9 cellular contexts compared by ENCODE assay signal in the genomic region with DNA sequence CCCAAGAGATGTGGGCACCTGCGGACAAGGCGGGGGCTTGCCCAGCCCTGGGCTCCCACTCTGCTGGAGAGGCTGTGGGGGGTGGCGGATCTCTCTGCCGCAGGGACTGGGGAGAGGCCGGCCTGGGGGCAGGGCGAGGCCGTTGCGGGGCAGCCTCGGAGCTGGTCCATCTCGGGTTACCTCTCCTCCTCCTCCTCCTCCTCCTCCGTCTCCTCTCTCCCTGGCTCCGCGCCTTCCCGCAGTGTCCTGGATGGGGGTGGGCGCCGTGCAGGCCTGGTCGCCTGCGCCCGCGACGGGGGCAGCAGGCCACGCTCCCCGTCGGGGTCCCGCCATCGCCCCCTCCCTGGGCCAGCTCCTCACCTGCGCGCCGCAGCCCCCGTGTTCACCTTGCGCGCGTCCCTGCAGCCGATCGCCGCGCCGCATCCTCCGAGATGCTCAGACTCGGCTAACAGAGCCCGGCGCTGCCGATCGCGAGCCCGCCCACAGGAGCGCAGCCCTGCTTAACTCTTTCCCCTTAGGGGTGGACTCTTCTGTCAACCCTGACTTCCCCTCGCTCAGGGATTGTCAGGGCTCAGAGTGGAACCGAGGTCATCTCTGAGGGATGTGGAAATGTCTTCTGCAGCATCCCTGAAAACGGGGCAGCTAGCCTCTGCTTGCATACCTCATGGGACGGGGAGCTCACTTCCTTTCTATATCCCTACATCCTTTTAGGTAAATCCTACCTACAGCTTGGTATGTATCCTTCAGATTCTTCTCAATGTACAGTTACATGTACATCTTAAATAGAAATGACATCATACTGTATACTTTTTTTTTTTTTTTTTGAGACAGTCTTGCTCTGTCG. TPM values are rescaled to one million over a fixed set of nuclear protein-coding genes. Genes with fewer than 3 reads are reported as not detected.
DNase-seq lines count a peak whose midpoint lies in the region; ATAC-seq and TF ChIP-seq lines count a peak whose summit lies in the region.
"Had no signal": no experiment of that assay in that cellular context is flagged by ENCODE, and none has a peak within 500 bp of the region (broad histone marks: within the 10 kb centered on the region; RNA-seq: fewer than 3 reads in every experiment).

Gene PRRT3, minus strand, starts transcription at position 447 of the 844 bp plus-strand sequence. CDS start 2,293 bp downstream, outside the sequence.

- TF ChIP-seq POLR2A in stomach (IDR thresholded peaks at IDR 0.05), result no peak

- 3 to 7% methylated on average over 31 to 35 of the region's 52 CpGs for WGBS in mesodermal cell (ENCODE audit: insufficient coverage in 2 of 2), 2 experiments
- 3 to 6% (median 3%) methylated on average over 34 to 50 of the region's 52 CpGs for whole genome bisulfite sequencing in stomach, 5 donors

- no peaks in the 10 kb centered on the region for H3K9me3 ChIP-seq in mesodermal cell (ENCODE audit: control insufficient read depth, low read length)
- H3K9me3 ChIP-seq in stomach, result no peaks in the 10 kb centered on the region
- H3K9me3 ChIP-seq: neutrophil had no signal

- peak within 1 kb of the TSS in 54 of 59 donors; percentile 19 to 91 (median 77) for H3K27ac ChIP-seq in dorsolateral prefrontal cortex
- H3K27ac ChIP-seq in mesodermal cell (ENCODE audit: low read depth, low read length, severe bottlenecking), result no peak within 1 kb of the TSS
- H3K27ac ChIP-seq in stomach, result no peak within 1 kb of the TSS
- H3K27ac ChIP-seq: neutrophil had no signal

- peaks cover 14% of the 10 kb centered on the region for H3K4me1 ChIP-seq in mesodermal cell (ENCODE audit: control insufficient read depth, insufficient read depth, low read length, poor library complexity, severe bottlenecking)
- H3K4me1 ChIP-seq in stomach, result peaks cover 14 to 46% (median 34%) of the 10 kb centered on the region in 4 donors

- H3K4me3 ChIP-seq in LNCaP clone FGC (ENCODE audit: low read depth, low read length) (peak within 1 kb of the TSS; percentile 50), dorsolateral prefrontal cortex (peak within 1 kb of the TSS; percentile 41 to 84 (median 75)), mesodermal cell (ENCODE audit: extremely low read depth, insufficient read depth, low read length, poor library complexity, severe bottlenecking) (peak within 1 kb of the TSS; percentile 54), stomach (peak within 1 kb of the TSS; percentile 54 to 65 (median 57))

- peak; percentile 85 for DNase-seq in GM10266 (ENCODE audit: extremely low spot score)
- no peak for DNase-seq in LNCaP clone FGC (ENCODE audit: low read depth)
- peak; percentile 81 for DNase-seq in activated CD4-positive, alpha-beta T cell treated with anti-CD3 and anti-CD28 coated beads for 48 hours
- peak in 8 of 10 donors; percentile 46 to 76 (median 66) for DNase-seq in dorsolateral prefrontal cortex
- peak; percentile 45 for DNase-seq in stomach
- DNase-seq in posterior vena cava (ENCODE audit: low spot score), result no peak

- peak; percentile 66 for ATAC-seq in GM21576 (IDR thresholded peaks at IDR 0.05; ENCODE audit: unreplicated experiment)

- TF ChIP-seq EP300 in stomach (IDR thresholded peaks at IDR 0.05), result no peak

- TF ChIP-seq CTCF in GM10266 (IDR thresholded peaks at IDR 0.05; ENCODE audit: control insufficient read depth, insufficient read depth, low read depth, missing control alignments) (no peak), LNCaP clone FGC (IDR thresholded peaks at IDR 0.05; ENCODE audit: control insufficient read depth, extremely low read depth, insufficient read depth) (no peak), dorsolateral prefrontal cortex (IDR thresholded peaks at IDR 0.05 in 54 of 56, conservative IDR thresholded peaks at IDR 0.05 in 2 of 56; ENCODE audit: low read depth in 1 of 56, partially characterized antibody in 56 of 56) (no peak), stomach (IDR thresholded peaks at IDR 0.05) (no peak)

- H3K27me3 ChIP-seq in dorsolateral prefrontal cortex, result no peaks in the 10 kb centered on the region
- no peaks in the 10 kb centered on the region for H3K27me3 ChIP-seq in stomach

- no peaks in the 10 kb centered on the region for H3K36me3 ChIP-seq in mesodermal cell (ENCODE audit: control insufficient read depth, insufficient read depth, low read length)
- peaks cover 0 to 8% (median 2%) of the 10 kb centered on the region in 4 donors for H3K36me3 ChIP-seq in stomach
- H3K36me3 ChIP-seq: neutrophil had no signal

- intact Hi-C loops in dorsolateral prefrontal cortex (cut with DNase I) (loop anchor here (5.0 to 10.0 kb wide), 2 partner anchors 35 to 363 kb away; partner anchors contain the start of gene EMC3 (in 1 of the 2)), stomach (cut with DNase I; ENCODE audit: low total_unique reads) (no loop called here), posterior vena cava (cut with DNase I) (no loop called here)

RNA-seq across cellular contexts. Expression of gene PRRT3, which starts in this region (rescaled TPM):
- total RNA-seq in dorsolateral prefrontal cortex (10 to 100 TPM; 13.3 to 49.4 (median 36.1) TPM), stomach (10 to 100 TPM in 1 of 5 donors, 1 to 10 TPM in 2, under 1 TPM in 2; 0.58 to 31.6 (median 5.4) TPM), posterior vena cava (1 to 10 TPM; 1.5 to 2.7 TPM)
- polyA plus RNA-seq in mesodermal cell (2013, experiment 1 of 2), result 2.1 TPM
- 1.5 TPM for polyA plus RNA-seq in mesodermal cell (2013, experiment 2 of 2)
- polyA plus RNA-seq in stomach, result under 1 TPM; 0.44 to 0.92 (median 0.80) TPM

Comparison
In these comparisons a context has a peak if more than half of its experiments do, and no peak if none do; other contexts are left out.
1. DNase-seq: peak in GM10266 (single experiment), activated CD4-positive, alpha-beta T cell treated with anti-CD3 and anti-CD28 coated beads for 48 hours (single experiment), dorsolateral prefrontal cortex (8 of 10) and stomach (single experiment); none in LNCaP clone FGC (single experiment) and posterior vena cava (single experiment).
2. H3K27ac ChIP-seq: peak in dorsolateral prefrontal cortex (54 of 59); none in mesodermal cell (single experiment) and stomach (0 of 5).
3. intact Hi-C loops: an anchor here in dorsolateral prefrontal cortex (5.0 to 10.0 kb wide); none called in stomach and posterior vena cava.
4. Peak in every context shown above with its lines, with median percentiles within 50 percentile points of each other: H3K4me3 ChIP-seq.